Comparison of ENCODE assay signal across 9 cellular contexts in the genomic region with DNA sequence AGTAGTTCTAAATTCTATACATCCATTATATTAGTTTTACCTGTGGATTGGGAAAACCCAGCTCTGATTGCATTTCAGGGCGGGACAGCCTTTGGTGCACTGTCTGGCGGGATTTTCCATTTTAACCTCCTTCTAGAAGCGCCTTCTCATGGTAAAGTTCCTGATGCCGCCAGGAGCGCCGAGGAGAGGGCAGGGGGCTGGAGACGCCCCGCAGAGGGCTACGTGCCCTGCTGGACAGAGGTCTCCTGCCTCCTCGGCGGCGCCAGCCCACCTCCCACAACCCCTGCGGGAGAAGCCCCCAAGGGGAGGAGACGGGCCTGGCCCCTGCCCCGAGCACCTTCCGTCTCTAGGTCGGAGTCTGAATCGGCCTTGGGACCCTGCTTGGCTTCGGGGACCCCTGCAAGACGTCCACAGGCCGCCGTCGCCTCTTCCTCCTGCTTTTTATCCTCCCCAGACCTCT. TPM values are rescaled to one million over a fixed set of nuclear protein-coding genes. Genes with fewer than 3 reads are reported as not detected.
DNase-seq lines count a peak whose midpoint lies in the region; ATAC-seq, FAIRE-seq and TF ChIP-seq lines count a peak whose summit lies in the region.
"Had no signal": no experiment of that assay in that cellular context is flagged by ENCODE, and none has a peak within 500 bp of the region (broad histone marks: within the 10 kb centered on the region; RNA-seq: fewer than 3 reads in every experiment).

No MANE protein-coding gene starts in this region.

- TF ChIP-seq CTCF in AG04450 (IDR thresholded peaks at IDR 0.05; ENCODE audit: low read depth, low read length), result no peak
- no peak for TF ChIP-seq CTCF in astrocyte (IDR thresholded peaks at IDR 0.05; ENCODE audit: insufficient read depth, low read depth, low read length)

- no peak overlapping the region for H3K27ac Mint-ChIP-seq in astrocyte (ENCODE audit: unreplicated experiment)

- H3K79me2 ChIP-seq in astrocyte (ENCODE audit: insufficient read depth, low read length), result no peaks in the 10 kb centered on the region

- H3K27me3 ChIP-seq in AG04450 (ENCODE audit: control insufficient read depth, insufficient read depth, low read length), result peaks cover 2% of the 10 kb centered on the region
- H3K27me3 ChIP-seq in astrocyte (ENCODE audit: insufficient read depth, low read length), result no peaks in the 10 kb centered on the region

- WGBS in mesodermal cell (ENCODE audit: insufficient coverage in 2 of 2), 2 experiments, result 2 to 5% methylated on average over 15 to 21 of the region's 23 CpGs

- H3K4me2 ChIP-seq in astrocyte (ENCODE audit: low read length), result peak overlapping the region; percentile 88

- no peak for FAIRE-seq in astrocyte (lab: Jason Lieb, UNC)

- peak overlapping the region; percentile 88 for H3K4me3 Mint-ChIP-seq in astrocyte (ENCODE audit: unreplicated experiment)

- H3K9ac ChIP-seq in astrocyte (ENCODE audit: low read length), result peak overlapping the region; percentile 69

- POLR2A ChIA-PET in AG04450 (lab: Yijun Ruan, JAX), result interaction anchor here (0.8 kb wide), 1 partner anchor 32 kb away, joined by 3 read pairs; a partner anchor contains a TSS
- POLR2A ChIA-PET in HEK293T (lab: Yijun Ruan, JAX), result interaction anchor here (0.6 to 6.6 kb wide), 3 partner anchors 12 to 79 kb away, joined by 3 to 58 read pairs (median 22); a partner anchor contains a TSS

- peaks cover 3% of the 10 kb centered on the region for H3K36me3 Mint-ChIP-seq in astrocyte (ENCODE audit: low read depth, unreplicated experiment)

- peaks cover 1% of the 10 kb centered on the region for H3K9me3 Mint-ChIP-seq in astrocyte (ENCODE audit: unreplicated experiment)

- H3K4me1 ChIP-seq in astrocyte (ENCODE audit: insufficient read depth, low read length), result peaks cover 21% of the 10 kb centered on the region
- peaks cover 18% of the 10 kb centered on the region for H3K4me1 ChIP-seq in mesodermal cell (ENCODE audit: control insufficient read depth, insufficient read depth, low read length, poor library complexity, severe bottlenecking)

- H3K9me3 ChIP-seq in AG04450 (ENCODE audit: control insufficient read depth, insufficient read depth, low read length) (no peaks in the 10 kb centered on the region; the same call in 1 of the 2 replicates), astrocyte (ENCODE audit: insufficient read depth, low read depth, low read length) (no peaks in the 10 kb centered on the region), mesodermal cell (ENCODE audit: control insufficient read depth, low read length) (no peaks in the 10 kb centered on the region)

- peaks cover 8% of the 10 kb centered on the region for H3K4me1 Mint-ChIP-seq in astrocyte (ENCODE audit: low read depth, unreplicated experiment)

- H3K36me3 ChIP-seq in astrocyte (ENCODE audit: insufficient read depth, low read length) (no peaks in the 10 kb centered on the region), mesodermal cell (ENCODE audit: control insufficient read depth, insufficient read depth, low read length) (no peaks in the 10 kb centered on the region)

- CTCF ChIA-PET in AG04450 (lab: Charles Lee), result no interaction called here
- CTCF ChIA-PET in HEK293T (lab: Yijun Ruan, JAX), result interaction anchor here (1.2 kb wide), 1 partner anchor 10 kb away, joined by 4 read pairs; no protein-coding TSS in a partner anchor

- ATAC-seq in GM21526 (IDR thresholded peaks at IDR 0.05; ENCODE audit: low FRiP score, unreplicated experiment), result no peak
- no peak for ATAC-seq in left colon

- H3K27me3 Mint-ChIP-seq in astrocyte (ENCODE audit: low read depth, unreplicated experiment), result peaks cover 15% of the 10 kb centered on the region

- H4K20me1 ChIP-seq in astrocyte (ENCODE audit: insufficient read depth, low read length), result no peaks in the 10 kb centered on the region

- H3K4me3 ChIP-seq in AG04450 (ENCODE audit: low read depth, low read length), result peak overlapping the region; percentile 74
- peak overlapping the region; percentile 57 for H3K4me3 ChIP-seq in astrocyte (ENCODE audit: insufficient read depth, low read depth, low read length)
- H3K4me3 ChIP-seq in mesodermal cell (ENCODE audit: extremely low read depth, insufficient read depth, low read length, poor library complexity, severe bottlenecking), result peak overlapping the region; percentile 52

- H3K27ac ChIP-seq in AG04450 (ENCODE audit: low read depth, low read length), result peak overlapping the region; percentile 21
- peak overlapping the region; percentile 10 for H3K27ac ChIP-seq in astrocyte (ENCODE audit: low read depth, low read length)
- H3K27ac ChIP-seq in mesodermal cell (ENCODE audit: low read depth, low read length, severe bottlenecking), result peak overlapping the region; percentile 96

- peak overlapping the region; percentile 86 for H2AFZ ChIP-seq in astrocyte (ENCODE audit: low read depth, low read length)

- DNase-seq in AG04450 (ENCODE audit: low read depth, low spot score), result no peak
- no peak for DNase-seq in HEK293T (ENCODE audit: extremely low spot score)
- DNase-seq in astrocyte (ENCODE audit: low read depth), result no peak
- DNase-seq in NCI-H1417 treated with DMSO at 0.1 percent for 48 hours (lab: John Stamatoyannopoulos, UW), result no peak
- no peak for DNase-seq in left colon
- DNase-seq in AG08396 (ENCODE audit: low spot score), result no peak

- intact Hi-C loops in left colon (cut with DNase I, micrococcal nuclease), result no loop called here

TF ChIP-seq in HEK293T, 16 proteins besides CTCF, POLR2A, EP300 and RAD21:
- TF ChIP-seq FOXK2 (IDR thresholded peaks at IDR 0.05), result no peak
- TF ChIP-seq L3MBTL2 (conservative IDR thresholded peaks at IDR 0.05), result 0 out of 2 replicates have a peak, but pooled peaks have one; percentile 46
TF ChIP-seq in HEK293T: peak in this region for 1.

RNA-seq across cellular contexts. Expression of a gene that starts 1.2 kb away (rescaled TPM):
- 1.7 and 1.9 TPM in 2 replicates for polyA plus RNA-seq in AG04450 (2011; rRNA removed)
- polyA minus RNA-seq in AG04450 (2011; rRNA and poly(A)+ RNA removed), result 1.3 and 2.6 TPM in 2 replicates
- total RNA-seq in astrocyte, result 0.22 and 0.45 TPM in 2 replicates
- 2.5 TPM for polyA plus RNA-seq in mesodermal cell (2013, experiment 1 of 2)
- polyA plus RNA-seq in mesodermal cell (2013, experiment 2 of 2), result 2.1 TPM
- 1 to 10 TPM in 1 of 2 donors, under 1 TPM in 1; 0.73 to 1.5 TPM for total RNA-seq in left colon
- total RNA-seq: dermis microvascular lymphatic vessel endothelial cell had no signal

RNA-seq across cellular contexts. Expression of a gene that starts 11.9 kb away (rescaled TPM):
- polyA plus RNA-seq in AG04450 (2011; rRNA removed), result 12.5 and 15.1 TPM in 2 replicates
- polyA minus RNA-seq in AG04450 (2011; rRNA and poly(A)+ RNA removed), result 9.7 and 12.3 TPM in 2 replicates
- total RNA-seq in astrocyte, result 12.1 and 12.2 TPM in 2 replicates
- polyA plus RNA-seq in mesodermal cell (2013, experiment 1 of 2), result 15.6 TPM
- polyA plus RNA-seq in mesodermal cell (2013, experiment 2 of 2), result 12.6 TPM
- 10 to 100 TPM; 18.1 to 20.0 TPM for total RNA-seq in left colon

RNA-seq across cellular contexts. Expression of a gene that starts 18.6 kb away (rescaled TPM):
- polyA plus RNA-seq in AG04450 (2011; rRNA removed), result 0.11 and 0.24 TPM in 2 replicates
- 0.30 TPM in 1 of 2 replicates, not detected in the other for polyA minus RNA-seq in AG04450 (2011; rRNA and poly(A)+ RNA removed)
- total RNA-seq in astrocyte, result 0.31 and 0.93 TPM in 2 replicates
- polyA plus RNA-seq in mesodermal cell (2013, experiment 1 of 2), result 0.85 TPM
- polyA plus RNA-seq in mesodermal cell (2013, experiment 2 of 2), result 1.6 TPM
- 1 to 10 TPM; 4.0 to 4.9 TPM for total RNA-seq in left colon
- total RNA-seq: dermis microvascular lymphatic vessel endothelial cell had no signal

RNA-seq across cellular contexts. Expression of a gene that starts 31.7 kb away (rescaled TPM):
- polyA plus RNA-seq in AG04450 (2011; rRNA removed), result 28.3 and 32.3 TPM in 2 replicates
- 51.6 and 64.2 TPM in 2 replicates for polyA minus RNA-seq in AG04450 (2011; rRNA and poly(A)+ RNA removed)
- total RNA-seq in astrocyte, result 62.0 and 68.9 TPM in 2 replicates
- 28.4 TPM for polyA plus RNA-seq in mesodermal cell (2013, experiment 1 of 2)
- 21.9 TPM for polyA plus RNA-seq in mesodermal cell (2013, experiment 2 of 2)
- 10 to 100 TPM; 49.9 to 50.4 TPM for total RNA-seq in left colon

RNA-seq across cellular contexts. Expression of a gene that starts 32.0 kb away (rescaled TPM):
- polyA plus RNA-seq in AG04450 (2011; rRNA removed), result not detected in 2 replicates
- polyA minus RNA-seq in AG04450 (2011; rRNA and poly(A)+ RNA removed), result not detected in 2 replicates
- total RNA-seq in astrocyte (0.19 TPM in 1 of 2 replicates, not detected in the other), left colon (under 1 TPM in 1 of 2 donors, not detected in 1; 0.18 TPM)
- polyA plus RNA-seq in mesodermal cell (2013, experiment 1 of 2), result 0.11 TPM
- polyA plus RNA-seq in mesodermal cell (2013, experiment 2 of 2), result not detected
- total RNA-seq: dermis microvascular lymphatic vessel endothelial cell had no signal

Comparison
In these comparisons a context has a peak if more than half of its experiments do, and no peak if none do; other contexts are left out.
1. H3K27ac ChIP-seq: peak in every context shown above with its lines; median percentile 96 in mesodermal cell; 21 in AG04450; 10 in astrocyte.